In genomic region chr6:145469021-145469420, GRCh38 we compare ENCODE assay signal across 25 cellular contexts.
"Had no signal": no experiment of that assay in that cellular context is flagged by ENCODE, and none has a peak within 500 bp of the region (broad histone marks: within the 10 kb centered on the region; RNA-seq: fewer than 3 reads in every experiment).

No MANE protein-coding gene starts in this region.

- H3K27me3 Mint-ChIP-seq: naive B cell; stimulated activated naive B cell treated with anti-CD40 and anti-IgM and Interleukin-4, amounts not matched to agents 10 μg/mL and 1 μg/mL and 100 μg/mL, for 72 hours had no signal

- H3K9ac ChIP-seq: neural progenitor cell, parathyroid adenoma had no signal

- H3K4me2 ChIP-seq: neural progenitor cell had no signal

- DNase-seq: islet precursor cell; left ventricle myocardium inferior; naive B cell; natural killer cell; nephron progenitor cell; occipital lobe; psoas muscle; right lobe of liver; stimulated activated CD4-positive, alpha-beta T cell treated with anti-CD3 and anti-CD28 coated beads, Interleukin-12 subunit alpha, Interleukin-12 subunit beta, amount 100 ng/mL, for 4 hours; stimulated activated CD4-positive, alpha-beta T cell treated with anti-CD3 and anti-CD28 coated beads, Interleukin-15, amount 100 ng/mL, for 24 hours; stimulated activated CD4-positive, alpha-beta T cell treated with anti-CD3 and anti-CD28 coated beads, Interleukin-2, amount 100 ng/mL, for 24 hours; stimulated activated CD4-positive, alpha-beta T cell treated with anti-CD3 and anti-CD28 coated beads, Interleukin-4, amount 100 ng/mL, for 1 hour; stimulated activated naive B cell treated with anti-CD40 and anti-IgM and Interleukin-4, amounts not matched to agents 10 μg/mL and 1 μg/mL and 100 μg/mL, for 72 hours; stimulated activated naive CD8-positive, alpha-beta T cell treated with anti-CD3 and anti-CD28 coated beads, Interleukin-15, Interleukin-2, amounts not matched to agents 100 U/mL and 50 U/mL, for 24 hours; stomach; testis; thyroid gland; transverse colon; upper lobe of left lung had no signal

- H3K27ac ChIP-seq: left ventricle myocardium inferior, neural progenitor cell, neutrophil, parathyroid adenoma, psoas muscle, right lobe of liver, skin epidermis, stomach, testis, thyroid gland, transverse colon, upper lobe of left lung, vagina had no signal

- H3K4me3 ChIP-seq: left ventricle myocardium inferior, lung, neural progenitor cell, psoas muscle, right lobe of liver, skin epidermis, stomach, testis, thyroid gland, transverse colon, upper lobe of left lung, vagina had no signal

- H3K9me3 ChIP-seq: neutrophil, right lobe of liver, testis, thyroid gland, transverse colon, vagina had no signal

- H3K27me3 ChIP-seq: neural progenitor cell, neutrophil, right lobe of liver, stomach, testis, thyroid gland, transverse colon, upper lobe of left lung, vagina had no signal

- H3K36me3 Mint-ChIP-seq: naive B cell; neural progenitor cell; stimulated activated naive B cell treated with anti-CD40 and anti-IgM and Interleukin-4, amounts not matched to agents 10 μg/mL and 1 μg/mL and 100 μg/mL, for 72 hours had no signal

- H3K4me1 Mint-ChIP-seq: naive B cell; natural killer cell; nephron progenitor cell; neural progenitor cell; stimulated activated naive B cell treated with anti-CD40 and anti-IgM and Interleukin-4, amounts not matched to agents 10 μg/mL and 1 μg/mL and 100 μg/mL, for 72 hours had no signal

- ATAC-seq: natural killer cell; psoas muscle; stimulated activated naive B cell treated with anti-CD40 and anti-IgM and Interleukin-4, amounts not matched to agents 10 μg/mL and 1 μg/mL and 100 μg/mL, for 72 hours; stimulated activated naive CD8-positive, alpha-beta T cell treated with anti-CD3 and anti-CD28 coated beads, Interleukin-15, Interleukin-2, amounts not matched to agents 100 U/mL and 50 U/mL, for 24 hours had no signal

- H3K27ac Mint-ChIP-seq: naive B cell; natural killer cell; nephron progenitor cell; neural progenitor cell; stimulated activated naive B cell treated with anti-CD40 and anti-IgM and Interleukin-4, amounts not matched to agents 10 μg/mL and 1 μg/mL and 100 μg/mL, for 72 hours had no signal

- H3K4me3 Mint-ChIP-seq: natural killer cell; nephron progenitor cell; neural progenitor cell; stimulated activated naive B cell treated with anti-CD40 and anti-IgM and Interleukin-4, amounts not matched to agents 10 μg/mL and 1 μg/mL and 100 μg/mL, for 72 hours had no signal

- H3K4me1 ChIP-seq: left ventricle myocardium inferior, neural progenitor cell, parathyroid adenoma, psoas muscle, right lobe of liver, stomach, testis, thyroid gland, transverse colon, upper lobe of left lung, vagina had no signal

- H3K36me3 ChIP-seq: left ventricle myocardium inferior, neural progenitor cell, neutrophil, right lobe of liver, stomach, thyroid gland, transverse colon, upper lobe of left lung, vagina had no signal
